ENCODE assay signal across 5 cellular contexts in the genomic region with DNA sequence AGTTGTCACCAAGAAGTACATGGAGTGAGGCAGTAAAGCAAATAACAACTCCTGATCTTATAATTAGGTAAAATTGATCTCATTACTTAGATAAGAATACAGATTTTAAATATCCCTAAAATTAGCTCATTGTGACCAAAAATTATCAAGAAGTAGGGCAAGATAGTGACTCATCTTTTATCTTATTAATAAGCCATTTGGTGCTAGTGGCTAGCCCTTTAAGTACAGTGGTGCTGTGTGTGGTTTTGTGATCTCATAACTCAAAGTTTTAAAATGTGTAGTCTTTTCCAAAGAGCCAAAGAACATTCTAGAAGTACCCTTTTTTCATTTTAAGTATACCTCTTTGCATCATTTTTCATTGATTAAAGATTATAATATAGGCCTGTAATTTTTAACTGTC.
"Had no signal": no experiment of that assay in that cellular context is flagged by ENCODE, and none has a peak within 500 bp of the region (broad histone marks: within the 10 kb centered on the region; RNA-seq: fewer than 3 reads in every experiment).

No MANE protein-coding gene starts in this region.

- H3K4me2 ChIP-seq: GM23338 had no signal

- ATAC-seq: GM23338, K562 had no signal

- H2AFZ ChIP-seq: GM23338 had no signal

- DNase-seq: H9, HCEC 1CT, IMR-90 had no signal

- H3K4me3 ChIP-seq: GM23338, K562 had no signal
